ENCODE assay signal across 8 cellular contexts in genomic region chr7:42932861-42933591, GRCh38. TPM values are rescaled to one million over a fixed set of nuclear protein-coding genes. Genes with fewer than 3 reads are reported as not detected.
DNase-seq lines count a peak whose midpoint lies in the region; ATAC-seq and TF ChIP-seq lines count a peak whose summit lies in the region.

No MANE protein-coding gene starts in this region.

- peak overlapping the region; percentile 78 for H3K4me3 ChIP-seq in GM12875 (ENCODE audit: low read depth, low read length)

- TF ChIP-seq CTCF in 22Rv1 (IDR thresholded peaks at IDR 0.05): no peak
- TF ChIP-seq CTCF in GM12875 (IDR thresholded peaks at IDR 0.05; ENCODE audit: borderline replicate concordance, insufficient read depth, low read depth, low read length): no peak
- no peak for TF ChIP-seq CTCF in endothelial cell (IDR thresholded peaks at IDR 0.05; ENCODE audit: unreplicated experiment)

- H3K36me3 Mint-ChIP-seq in endothelial cell (ENCODE audit: low read depth, unreplicated experiment) (no peaks in the 10 kb centered on the region), naive B cell (peaks cover 0 to 13% of the 10 kb centered on the region in 2 donors)

- DNase-seq in RPMI7951 (ENCODE audit: low read depth) (peak; percentile 41), endothelial cell (ENCODE audit: low spot score) (no peak), naive B cell (no peak), mucosa of gallbladder (ENCODE audit: low spot score) (no peak), occipital lobe (lab: John Stamatoyannopoulos, UW) (no peak)

- H3K4me3 Mint-ChIP-seq in endothelial cell (ENCODE audit: unreplicated experiment) (peak overlapping the region; percentile 100), naive B cell (peak overlapping the region; percentile 95 to 100 (median 98))

- H3K27ac Mint-ChIP-seq in endothelial cell (ENCODE audit: unreplicated experiment): peak overlapping the region; percentile 93
- H3K27ac Mint-ChIP-seq in naive B cell: peak overlapping the region; percentile 91 to 99 (median 96)

- H3K4me1 Mint-ChIP-seq in endothelial cell (ENCODE audit: unreplicated experiment): peaks cover 20% of the 10 kb centered on the region
- H3K4me1 Mint-ChIP-seq in naive B cell: peaks cover 30 to 51% (median 38%) of the 10 kb centered on the region in 3 donors

- ATAC-seq in naive B cell (ENCODE audit: low read depth in 2 of 2): no peak
- no peak for ATAC-seq in GM18873 (IDR thresholded peaks at IDR 0.05; ENCODE audit: low FRiP score, unreplicated experiment)

- peak overlapping the region; percentile 58 for H3K27ac ChIP-seq in 22Rv1

- H3K9me3 Mint-ChIP-seq in endothelial cell (ENCODE audit: unreplicated experiment) (no peaks in the 10 kb centered on the region), naive B cell (no peaks in the 10 kb centered on the region)

- H3K27me3 Mint-ChIP-seq in endothelial cell (ENCODE audit: unreplicated experiment) (no peaks in the 10 kb centered on the region), naive B cell (no peaks in the 10 kb centered on the region)

RNA-seq across cellular contexts. Expression of gene MRPL32, which starts 0.8 kb away (rescaled TPM):
- total RNA-seq in RPMI7951 (2014; rRNA removed; shearing (Covaris generic)): 85.3 and 88.1 TPM in 2 replicates
- 37.2 TPM for total RNA-seq in endothelial cell (ENCODE audit: unreplicated experiment)
- polyA plus RNA-seq in naive B cell (ENCODE audit: low read depth in 6 of 6): 10 to 100 TPM; 19.8 to 55.5 (median 45.4) TPM
- 41.0 TPM for total RNA-seq in mucosa of gallbladder
- 50.8 TPM for total RNA-seq in occipital lobe

RNA-seq across cellular contexts. Expression of gene PSMA2, which starts 1.1 kb away (rescaled TPM):
- 428 and 438 TPM in 2 replicates for total RNA-seq in RPMI7951 (2014; rRNA removed; shearing (Covaris generic))
- total RNA-seq in endothelial cell (ENCODE audit: unreplicated experiment) (103 TPM), mucosa of gallbladder (54.2 TPM), occipital lobe (51.2 TPM)
- polyA plus RNA-seq in naive B cell (ENCODE audit: low read depth in 6 of 6): 100 to 1,000 TPM; 214 to 299 (median 259) TPM

RNA-seq across cellular contexts. Expression of gene C7orf25, which starts 21.2 kb away (rescaled TPM):
- 6.1 and 18.7 TPM in 2 replicates for total RNA-seq in RPMI7951 (2014; rRNA removed; shearing (Covaris generic))
- total RNA-seq in endothelial cell (ENCODE audit: unreplicated experiment) (5.0 TPM), mucosa of gallbladder (8.3 TPM), occipital lobe (9.2 TPM)
- 1 to 10 TPM in 5 of 6 donors, under 1 TPM in 1; 0.69 to 6.9 (median 2.8) TPM for polyA plus RNA-seq in naive B cell (ENCODE audit: low read depth in 6 of 6)
